11 cellular contexts compared by ENCODE assay signal in the genomic region with DNA sequence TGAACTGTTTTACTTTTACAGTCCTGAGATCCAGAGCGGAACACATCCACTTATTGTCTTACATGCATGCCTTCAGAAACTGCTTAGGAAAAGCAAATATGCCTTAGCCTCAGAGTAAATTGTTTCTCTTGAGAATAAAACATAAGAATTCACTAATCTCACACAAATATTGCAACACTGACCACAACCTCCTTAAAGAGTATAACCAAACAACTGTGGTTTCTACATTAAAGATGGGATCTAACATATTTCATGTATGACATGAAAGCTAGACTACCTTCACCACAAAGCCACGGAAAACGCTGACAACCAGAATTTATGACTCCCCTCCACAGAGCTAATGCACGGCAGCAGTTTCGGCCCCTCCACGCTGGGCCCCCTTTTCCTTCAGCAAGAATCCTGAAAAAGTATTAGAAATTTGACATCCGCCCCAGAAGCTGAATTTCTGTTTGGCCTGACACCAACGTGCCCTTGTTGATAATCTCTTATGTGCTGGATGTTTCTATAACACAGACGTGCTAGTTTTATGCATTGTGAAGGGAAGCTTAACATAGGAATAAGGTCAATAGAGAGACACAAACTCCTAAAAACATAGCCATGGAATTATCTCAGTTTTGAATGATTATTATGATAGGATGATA.
DNase-seq lines count a peak whose midpoint lies in the region; ATAC-seq and TF ChIP-seq lines count a peak whose summit lies in the region.
"Had no signal": no experiment of that assay in that cellular context is flagged by ENCODE, and none has a peak within 500 bp of the region (broad histone marks: within the 10 kb centered on the region; RNA-seq: fewer than 3 reads in every experiment).

No MANE protein-coding gene starts in this region.

- DNase-seq in ELR (ENCODE audit: low read depth) (peak; percentile 92), M059J (ENCODE audit: low read depth) (peak; percentile 96), astrocyte of the spinal cord (ENCODE audit: low read depth, low spot score) (peak; percentile 96), osteoblast (ENCODE audit: insufficient read length, low spot score, missing footprints) (peak; percentile 81), MG63 (no peak), DMS 273 treated with DMSO at 0.1 percent for 48 hours (lab: John Stamatoyannopoulos, UW) (no peak)
- no peak for DNase-seq in stimulated activated CD4-positive, alpha-beta T cell treated with anti-CD3 and anti-CD28 coated beads, Interleukin-4, amount 100 ng/mL, for 1 hour
- DNase-seq: activated naive CD4-positive, alpha-beta T cell treated with anti-CD3 and anti-CD28 coated beads, Interleukin-2, amount 10 ng/mL, durations not matched to agents 7 days and 5 days; stimulated activated CD4-positive, alpha-beta T cell treated with anti-CD3 and anti-CD28 coated beads, Interleukin-12 subunit alpha, Interleukin-12 subunit beta, amount 100 ng/mL, for 4 hours; substantia nigra had no signal

- H3K9me3 ChIP-seq in osteoblast (ENCODE audit: low read depth, low read length) (peaks cover 5% of the 10 kb centered on the region), MG63 (0 out of 2 replicates have a peak, but pooled peaks cover 2% of the 10 kb centered on the region)

- H4K20me1 ChIP-seq in osteoblast (ENCODE audit: insufficient read depth, low read length): no peaks in the 10 kb centered on the region

- no peak overlapping the region for H2AFZ ChIP-seq in osteoblast (ENCODE audit: low read length)

- peaks cover 7% of the 10 kb centered on the region for H3K36me3 ChIP-seq in osteoblast (ENCODE audit: insufficient read depth, low read length)
- H3K36me3 ChIP-seq in MG63: no peaks in the 10 kb centered on the region

- H3K27me3 ChIP-seq in osteoblast (ENCODE audit: insufficient read depth, low read length) (no peaks in the 10 kb centered on the region), MG63 (no peaks in the 10 kb centered on the region)

- H3K27ac ChIP-seq in osteoblast (ENCODE audit: low read depth, low read length): peak overlapping the region; percentile 87

- peak overlapping the region; percentile 36 for H3K4me2 ChIP-seq in osteoblast (ENCODE audit: insufficient read depth, low read length)

- in situ Hi-C loops in astrocyte of the spinal cord (cut with HindIII; ENCODE audit: low sequenced_read_pairs): no loop called here

- no peaks in the 10 kb centered on the region for H3K79me2 ChIP-seq in osteoblast (ENCODE audit: insufficient read depth, low read length)

- TF ChIP-seq CTCF in astrocyte of the spinal cord (IDR thresholded peaks at IDR 0.05; ENCODE audit: low read depth, low read length): no peak
- TF ChIP-seq CTCF in osteoblast (IDR thresholded peaks at IDR 0.05; ENCODE audit: extremely low read depth, low read depth, low read length): no peak

- peaks cover 21% of the 10 kb centered on the region for H3K4me1 ChIP-seq in osteoblast (ENCODE audit: insufficient read depth, low read length)

- H3K4me3 ChIP-seq in astrocyte of the spinal cord (ENCODE audit: low read depth, low read length) (no peak overlapping the region), osteoblast (ENCODE audit: insufficient read depth, low read length) (no peak overlapping the region), MG63 (no peak overlapping the region)

- ATAC-seq in HG03432 (IDR thresholded peaks at IDR 0.05; ENCODE audit: unreplicated experiment): no peak

Comparison
In these comparisons a context has a peak if more than half of its experiments do, and no peak if none do; other contexts are left out.
1. DNase-seq: peak in ELR (single experiment), M059J (single experiment), astrocyte of the spinal cord (single experiment) and osteoblast (single experiment); none in MG63 (single experiment), stimulated activated CD4-positive, alpha-beta T cell treated with anti-CD3 and anti-CD28 coated beads, Interleukin-4, amount 100 ng/mL, for 1 hour (single experiment) and DMS 273 treated with DMSO at 0.1 percent for 48 hours (single experiment).